In the genomic region with DNA sequence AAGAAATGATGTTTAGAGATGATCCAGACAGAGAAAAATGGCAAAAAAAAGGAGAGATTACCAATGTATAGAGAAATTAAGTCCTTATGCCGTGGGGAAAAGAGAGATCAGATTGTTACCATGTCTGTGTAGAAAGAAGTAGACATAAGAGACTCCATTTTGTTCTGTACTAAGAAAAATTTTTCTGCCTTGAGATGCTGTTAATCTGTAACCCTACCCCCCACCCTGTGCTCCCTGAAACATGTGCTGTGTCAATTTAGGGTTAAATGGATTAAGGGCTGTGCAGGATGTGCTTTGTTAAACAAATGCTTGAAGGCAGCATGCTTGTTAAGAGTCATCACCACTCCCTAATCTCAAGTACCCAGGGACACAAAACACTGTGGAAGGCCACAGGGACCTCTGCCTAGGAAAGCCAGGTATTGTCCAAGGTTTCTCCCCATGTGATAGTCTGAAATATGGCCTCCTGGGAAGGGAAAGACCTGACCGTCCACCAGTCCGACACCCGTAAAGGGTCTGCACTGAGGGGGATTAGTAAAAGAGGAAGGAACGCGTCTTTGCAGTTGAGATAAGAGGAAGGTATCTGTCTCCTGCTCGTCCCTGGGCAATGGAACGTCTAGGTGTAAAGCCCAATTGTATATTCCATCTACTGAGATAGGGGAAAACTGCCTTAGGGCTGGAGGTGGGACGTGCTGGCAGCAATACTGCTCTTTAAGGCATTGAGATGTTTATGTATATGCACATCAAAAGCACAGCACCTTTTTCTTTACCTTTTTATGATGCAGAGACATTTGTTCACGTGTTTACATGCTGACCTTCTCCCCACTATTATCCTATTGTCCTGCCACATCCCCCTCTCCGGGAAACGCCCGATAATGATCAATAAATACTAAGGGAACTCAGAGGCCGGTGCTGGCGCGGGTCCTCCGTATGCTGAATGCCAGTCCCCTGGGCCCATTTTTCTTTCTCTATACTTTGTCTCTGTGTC, we compare ENCODE assay signal across 12 cellular contexts. TPM values are rescaled to one million over a fixed set of nuclear protein-coding genes. Genes with fewer than 3 reads are reported as not detected.
"Had no signal": no experiment of that assay in that cellular context is flagged by ENCODE, and none has a peak within 500 bp of the region (broad histone marks: within the 10 kb centered on the region; RNA-seq: fewer than 3 reads in every experiment).

No MANE protein-coding gene starts in this region.

RNA-seq across cellular contexts. Expression of a gene that starts 53.1 kb away (rescaled TPM):
- total RNA-seq: chondrocyte; dermis microvascular lymphatic vessel endothelial cell; heart left ventricle; left cardiac atrium; left ventricle myocardium inferior; natural killer cell treated with Interleukin-12 subunit alpha and Interleukin-12 subunit beta and Interleukin-15 and Interleukin-18, amount 100 ng/mL, for 72 hours; osteoblast; pulmonary artery endothelial cell; skeletal muscle tissue; temporal lobe had no signal
- polyA plus RNA-seq: esophagus, heart left ventricle, spleen had no signal
